In genomic region chr21:15060776-15061175, GRCh38 we compare ENCODE assay signal across 8 cellular contexts. TPM values are rescaled to one million over a fixed set of nuclear protein-coding genes. Genes with fewer than 3 reads are reported as not detected.
DNase-seq lines count a peak whose midpoint lies in the region; ATAC-seq and TF ChIP-seq lines count a peak whose summit lies in the region.

No MANE protein-coding gene starts in this region.

- peak overlapping the region; percentile 80 for H3K27ac ChIP-seq in mesodermal cell (ENCODE audit: low read depth, low read length, severe bottlenecking)

- H3K9me3 ChIP-seq in mesodermal cell (ENCODE audit: control insufficient read depth, low read length) (no peaks in the 10 kb centered on the region), BE2C (no peaks in the 10 kb centered on the region)

- TF ChIP-seq CTCF in AG10803 (conservative IDR thresholded peaks at IDR 0.05; ENCODE audit: low read length) (no peak), HFF-Myc (IDR thresholded peaks at IDR 0.05; ENCODE audit: low read depth, low read length, missing control alignments) (no peak), BE2C (IDR thresholded peaks at IDR 0.05; ENCODE audit: low read depth, low read length) (no peak)

- H3K36me3 ChIP-seq in mesodermal cell (ENCODE audit: control insufficient read depth, insufficient read depth, low read length): no peaks in the 10 kb centered on the region
- no peaks in the 10 kb centered on the region for H3K36me3 ChIP-seq in BE2C

- intact Hi-C loops in left colon (cut with DNase I, micrococcal nuclease): loop anchor here in 1 of 2 donors (10.0 kb wide), 1 partner anchor 186 kb away; no protein-coding TSS in a partner anchor

- DNase-seq in AG10803 (ENCODE audit: low read depth): peak; percentile 30
- no peak for DNase-seq in HFF-Myc (ENCODE audit: extremely low read depth, low read depth)
- DNase-seq in amniotic epithelial cell (ENCODE audit: low read depth): peak; percentile 35
- no peak for DNase-seq in BE2C
- DNase-seq in left colon: no peak
- DNase-seq in NCI-H510A treated with DMSO at 0.1 percent for 48 hours (lab: John Stamatoyannopoulos, UW): no peak

- H3K4me1 ChIP-seq in mesodermal cell (ENCODE audit: control insufficient read depth, insufficient read depth, low read length, poor library complexity, severe bottlenecking) (peaks cover 48% of the 10 kb centered on the region), BE2C (peaks cover 27% of the 10 kb centered on the region)

- H3K4me3 ChIP-seq in AG10803 (ENCODE audit: low read length): no peak overlapping the region
- peak overlapping the region; percentile 86 for H3K4me3 ChIP-seq in HFF-Myc (replicated peaks; ENCODE audit: low read depth, low read length)
- peak overlapping the region; percentile 77 for H3K4me3 ChIP-seq in mesodermal cell (ENCODE audit: extremely low read depth, insufficient read depth, low read length, poor library complexity, severe bottlenecking)
- H3K4me3 ChIP-seq in BE2C (ENCODE audit: low read depth, low read length): no peak overlapping the region

- 20% methylated on average over 1 of the region's 1 CpG; no CpG with 5 or more reads in 1 of the 2 experiments for WGBS in mesodermal cell (ENCODE audit: insufficient coverage in 2 of 2), 2 experiments

- H3K27me3 ChIP-seq in BE2C: no peaks in the 10 kb centered on the region

- ATAC-seq in left colon (no peak), GM19467 (IDR thresholded peaks at IDR 0.05; ENCODE audit: unreplicated experiment) (no peak)

RNA-seq across cellular contexts. Expression of gene NRIP1, which starts 4.0 kb away (rescaled TPM):
- polyA plus RNA-seq in mesodermal cell (2013, experiment 1 of 2): 25.0 TPM
- polyA plus RNA-seq in mesodermal cell (2013, experiment 2 of 2): 26.0 TPM
- 11.1 TPM for polyA plus RNA-seq in BE2C (2012; ENCODE audit: insufficient read depth, insufficient read length, low read depth)
- total RNA-seq in left colon: 10 to 100 TPM; 78.5 to 82.9 TPM

Comparison
In these comparisons a context has a peak if more than half of its experiments do, and no peak if none do; other contexts are left out.
1. DNase-seq: peak in AG10803 (single experiment) and amniotic epithelial cell (single experiment); none in HFF-Myc (single experiment), BE2C (single experiment), left colon (0 of 2) and NCI-H510A treated with DMSO at 0.1 percent for 48 hours (single experiment).
2. H3K4me3 ChIP-seq: peak in HFF-Myc (single experiment) and mesodermal cell (single experiment); none in AG10803 (single experiment) and BE2C (single experiment).